ENCODE assay signal across 21 cellular contexts in the genomic region with DNA sequence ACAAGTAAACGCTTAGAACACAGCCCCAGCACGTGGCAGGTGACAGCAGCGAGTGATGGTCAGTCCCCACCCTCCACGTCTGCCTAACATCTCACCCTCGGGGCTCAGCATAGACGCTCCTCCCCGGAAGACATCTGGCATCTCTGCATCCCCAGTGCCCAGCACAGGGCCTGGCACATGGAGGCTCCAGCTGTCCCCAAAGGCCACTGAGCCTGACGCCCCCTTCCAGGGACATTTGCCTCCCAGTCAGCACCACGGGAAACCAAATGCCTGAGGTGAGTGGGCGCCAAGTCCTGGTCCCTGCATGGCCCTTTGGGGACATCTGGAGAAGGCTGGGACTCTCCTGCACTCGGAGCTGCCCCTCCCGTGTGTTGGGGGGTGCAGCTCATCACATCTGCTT.
"Had no signal": no experiment of that assay in that cellular context is flagged by ENCODE, and none has a peak within 500 bp of the region (broad histone marks: within the 10 kb centered on the region; RNA-seq: fewer than 3 reads in every experiment).

No MANE protein-coding gene starts in this region.

- H3K36me3 ChIP-seq: colonic mucosa, ovary, tibial nerve had no signal

- H3K4me3 ChIP-seq: colonic mucosa, mucosa of descending colon, ovary, smooth muscle cell, testis, tibial nerve had no signal

- H3K4me1 Mint-ChIP-seq: endodermal cell; stimulated activated effector memory CD8-positive, alpha-beta T cell treated with anti-CD3 and anti-CD28 coated beads, Interleukin-12 subunit alpha, Interleukin-12 subunit beta, amount 100 ng/mL, for 72 hours had no signal

- H3K27ac Mint-ChIP-seq: endodermal cell; immature natural killer cell; stimulated activated effector memory CD8-positive, alpha-beta T cell treated with anti-CD3 and anti-CD28 coated beads, Interleukin-12 subunit alpha, Interleukin-12 subunit beta, amount 100 ng/mL, for 72 hours; stimulated activated naive CD8-positive, alpha-beta T cell treated with anti-CD3 and anti-CD28 coated beads, Interleukin-15, Interleukin-2, amounts not matched to agents 100 ng/mL and 50 ng/mL, for 24 hours had no signal

- H3K36me3 Mint-ChIP-seq: immature natural killer cell; naive thymus-derived CD8-positive, alpha-beta T cell; stimulated activated effector memory CD8-positive, alpha-beta T cell treated with anti-CD3 and anti-CD28 coated beads, Interleukin-12 subunit alpha, Interleukin-12 subunit beta, amount 100 ng/mL, for 72 hours had no signal

- H3K9me3 Mint-ChIP-seq: endodermal cell; naive thymus-derived CD8-positive, alpha-beta T cell; stimulated activated effector memory CD8-positive, alpha-beta T cell treated with anti-CD3 and anti-CD28 coated beads, Interleukin-12 subunit alpha, Interleukin-12 subunit beta, amount 100 ng/mL, for 72 hours; stimulated activated naive CD8-positive, alpha-beta T cell treated with anti-CD3 and anti-CD28 coated beads, Interleukin-15, Interleukin-2, amounts not matched to agents 100 ng/mL and 50 ng/mL, for 24 hours had no signal

- H3K4me1 ChIP-seq: colonic mucosa, foreskin keratinocyte, testis, tibial nerve had no signal

- ATAC-seq: left cardiac atrium; mucosa of descending colon; naive thymus-derived CD8-positive, alpha-beta T cell; stimulated activated effector memory CD8-positive, alpha-beta T cell treated with anti-CD3 and anti-CD28 coated beads, Interleukin-12 subunit alpha, Interleukin-12 subunit beta, amount 100 ng/mL, for 72 hours had no signal

- H3K27me3 Mint-ChIP-seq: stimulated activated naive CD8-positive, alpha-beta T cell treated with anti-CD3 and anti-CD28 coated beads, Interleukin-15, Interleukin-2, amounts not matched to agents 100 ng/mL and 50 ng/mL, for 24 hours had no signal

- H3K4me3 Mint-ChIP-seq: endodermal cell; immature natural killer cell; naive thymus-derived CD8-positive, alpha-beta T cell; stimulated activated effector memory CD8-positive, alpha-beta T cell treated with anti-CD3 and anti-CD28 coated beads, Interleukin-12 subunit alpha, Interleukin-12 subunit beta, amount 100 ng/mL, for 72 hours; stimulated activated naive CD8-positive, alpha-beta T cell treated with anti-CD3 and anti-CD28 coated beads, Interleukin-15, Interleukin-2, amounts not matched to agents 100 ng/mL and 50 ng/mL, for 24 hours had no signal

- H3K27ac ChIP-seq: colonic mucosa, foreskin keratinocyte, ovary, testis, tibial nerve had no signal

- H3K27me3 ChIP-seq: colonic mucosa, ovary, testis, tibial nerve had no signal

- H3K9me3 ChIP-seq: colonic mucosa, mucosa of descending colon, ovary, testis, tibial nerve had no signal

- DNase-seq: cerebellar nuclear complex; colonic mucosa; dermis blood vessel endothelial cell; effector CD4-positive, alpha-beta T cell; erythroblast; foreskin keratinocyte; immature natural killer cell; left cardiac atrium; mucosa of descending colon; naive thymus-derived CD8-positive, alpha-beta T cell; nucleus accumbens; ovary; right cardiac atrium; stimulated activated CD4-positive, alpha-beta T cell treated with anti-CD3 and anti-CD28 coated beads, Interleukin-4, amount 100 ng/mL, for 1 hour; stimulated activated CD8-positive, alpha-beta memory T cell treated with anti-CD3 and anti-CD28 coated beads, Interleukin-4, amount 100 ng/mL, for 48 hours had no signal
